36 cellular contexts compared by ENCODE assay signal in genomic region chr2:234058881-234059280, GRCh38. TPM values are rescaled to one million over a fixed set of nuclear protein-coding genes. Genes with fewer than 3 reads are reported as not detected.
"Had no signal": no experiment of that assay in that cellular context is flagged by ENCODE, and none has a peak within 500 bp of the region (broad histone marks: within the 10 kb centered on the region; RNA-seq: fewer than 3 reads in every experiment).

No MANE protein-coding gene starts in this region.

- FAIRE-seq: astrocyte, TTC549 had no signal

- H3K9me3 ChIP-seq: body of pancreas, breast epithelium had no signal

- H3K27me3 ChIP-seq: body of pancreas, brain microvascular endothelial cell, breast epithelium had no signal

- H3K4me3 ChIP-seq: body of pancreas, breast epithelium had no signal

- H3K36me3 ChIP-seq: brain microvascular endothelial cell, breast epithelium had no signal

- DNase-seq: activated CD4-positive, alpha-beta memory T cell treated with anti-CD3 and anti-CD28 coated beads, Interleukin-2, amount 10 ng/mL, durations not matched to agents 7 days and 5 days; activated CD4-positive, alpha-beta T cell treated with anti-CD3 and anti-CD28 coated beads for 1 hour; activated CD4-positive, alpha-beta T cell treated with anti-CD3 and anti-CD28 coated beads for 36 hours; activated CD4-positive, alpha-beta T cell treated with anti-CD3 and anti-CD28 coated beads for 48 hours; activated CD4-positive, alpha-beta T cell treated with anti-CD3 and anti-CD28 coated beads, Interleukin-2, amount 10 ng/mL, durations not matched to agents 7 days and 5 days; activated CD4-positive, alpha-beta T cell treated with anti-CD3 and anti-CD28 coated beads, Interleukin-2, amount 50 U/mL, for 48 hours; activated CD4-positive, CD25-positive, alpha-beta regulatory T cell; activated CD8-positive, alpha-beta memory T cell treated with anti-CD3 and anti-CD28 coated beads for 24 hours; activated CD8-positive, alpha-beta memory T cell treated with anti-CD3 and anti-CD28 coated beads, Interleukin-2, amount 10 ng/mL, durations not matched to agents 7 days and 5 days; activated CD8-positive, alpha-beta memory T cell treated with anti-CD3 and anti-CD28 coated beads, Interleukin-2, amount 50 U/mL, for 48 hours; activated CD8-positive, alpha-beta T cell treated with anti-CD3 and anti-CD28 coated beads, Interleukin-2, amount 10 ng/mL, durations not matched to agents 7 days and 5 days; activated effector memory CD4-positive, alpha-beta T cell treated with Interleukin-2 at 50 U/mL for 16 hours; activated gamma-delta T cell; activated naive CD4-positive, alpha-beta T cell treated with anti-CD3 and anti-CD28 coated beads, Interleukin-2, amount 10 ng/mL, durations not matched to agents 7 days and 5 days; activated naive CD4-positive, alpha-beta T cell treated with Interleukin-2 at 50 U/mL for 16 hours; activated naive CD8-positive, alpha-beta T cell treated with anti-CD3 and anti-CD28 coated beads, Interleukin-2, amount 10 ng/mL, durations not matched to agents 7 days and 5 days; activated naive CD8-positive, alpha-beta T cell treated with anti-CD3 and anti-CD28 coated beads, Interleukin-2, amount 50 U/mL, for 24 hours; activated T-cell treated with anti-CD3 and anti-CD28 coated beads, Interleukin-2, amount 50 U/mL, for 24 hours; activated T-cell treated with anti-CD3 and anti-CD28 coated beads, Interleukin-2, amount 50 U/mL, for 48 hours; aorta; body of pancreas; brain microvascular endothelial cell; cerebellar nuclear complex; T-helper 1 cell; T-helper 2 cell; T-helper 9 cell had no signal

- ATAC-seq: activated CD4-positive, alpha-beta T cell treated with anti-CD3 and anti-CD28 coated beads for 36 hours; activated CD4-positive, CD25-positive, alpha-beta regulatory T cell treated with anti-CD3 and anti-CD28 coated beads, Interleukin-2, amount 50 U/mL, for 24 hours; activated CD8-positive, alpha-beta memory T cell treated with anti-CD3 and anti-CD28 coated beads, Interleukin-2, amount 10 ng/mL, durations not matched to agents 7 days and 5 days; activated CD8-positive, alpha-beta T cell treated with anti-CD3 and anti-CD28 coated beads, Interleukin-2, amount 10 ng/mL, durations not matched to agents 7 days and 5 days; activated naive CD8-positive, alpha-beta T cell treated with anti-CD3 and anti-CD28 coated beads, Interleukin-2, amount 50 U/mL, for 24 hours; body of pancreas; WTC11 had no signal

- H3K4me1 ChIP-seq: body of pancreas, breast epithelium had no signal

- H3K27ac ChIP-seq: body of pancreas, brain microvascular endothelial cell, breast epithelium, VCaP had no signal

RNA-seq across cellular contexts. Expression of gene SPP2, which starts 8.4 kb away (rescaled TPM):
- total RNA-seq: activated CD4-positive, alpha-beta memory T cell treated with anti-CD3 and anti-CD28 coated beads, Interleukin-2, amount 10 ng/mL, durations not matched to agents 7 days and 5 days; activated CD4-positive, alpha-beta T cell treated with anti-CD3 and anti-CD28 coated beads for 36 hours; activated CD4-positive, alpha-beta T cell treated with anti-CD3 and anti-CD28 coated beads, Interleukin-2, amount 10 ng/mL, durations not matched to agents 7 days and 5 days; activated CD8-positive, alpha-beta memory T cell treated with anti-CD3 and anti-CD28 coated beads, Interleukin-2, amount 10 ng/mL, durations not matched to agents 7 days and 5 days; activated CD8-positive, alpha-beta T cell treated with anti-CD3 and anti-CD28 coated beads, Interleukin-2, amount 10 ng/mL, durations not matched to agents 7 days and 5 days; activated naive CD8-positive, alpha-beta T cell treated with anti-CD3 and anti-CD28 coated beads, Interleukin-2, amount 10 ng/mL, durations not matched to agents 7 days and 5 days; activated T-helper 2 cell treated with anti-CD3 and anti-CD28 coated beads, Interferon-gamma antibody, Interleukin-2, Interleukin-4, amounts not matched to agents 10 μg/mL and 5 μg/mL and 100 μg/mL, durations not matched to agents 14 hours and 24 hours and 36 hours; aorta; astrocyte; body of pancreas; breast epithelium; cardiac septum; chondrocyte; WTC11 had no signal
- polyA plus RNA-seq: adipose tissue, aorta had no signal
